In the genomic region with DNA sequence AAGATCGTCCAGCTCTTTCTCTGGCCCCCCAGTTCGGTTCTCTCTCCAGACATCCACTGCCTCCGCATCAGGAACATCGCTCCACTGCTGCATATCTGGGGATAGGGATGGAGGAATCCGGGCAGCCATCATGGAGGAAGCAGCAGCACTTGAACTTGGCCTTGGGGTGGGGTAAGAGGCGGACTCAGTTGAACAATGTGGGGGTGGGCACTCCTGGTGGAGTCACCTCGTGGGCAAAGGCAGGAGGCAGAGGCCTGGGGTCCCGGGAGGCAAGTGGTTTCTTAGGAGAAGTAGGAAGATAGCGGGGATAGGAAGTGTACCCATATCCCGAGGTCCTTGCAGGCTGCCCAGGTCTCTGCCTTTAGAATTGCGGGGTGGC, we compare ENCODE assay signal across 8 cellular contexts.
A peak's percentile ranks its signal among the peaks of the same experiment; 100 is the strongest.
DNase-seq lines count a peak whose midpoint lies in the region; ATAC-seq and TF ChIP-seq lines count a peak whose summit lies in the region.

No MANE protein-coding gene starts in this region.

- peak overlapping the region in 2 of 3 donors; percentile 26 to 39 for H3K4me3 ChIP-seq in breast epithelium
- H3K4me3 ChIP-seq in upper lobe of right lung = peak overlapping the region; percentile 6

- H3K4me3 Mint-ChIP-seq in memory B cell = peak overlapping the region; percentile 83

- TF ChIP-seq POLR2A in breast epithelium (IDR thresholded peaks at IDR 0.05) = no peak

- DNase-seq in Right ventricle myocardium superior (no peak), left ventricle myocardium superior (no peak), breast epithelium (ENCODE audit: low spot score in 2 of 2) (no peak), memory B cell (ENCODE audit: low spot score in 2 of 2) (no peak), upper lobe of right lung (peak; percentile 59), SK-N-DZ (ENCODE audit: low spot score) (no peak)

- peak overlapping the region in 1 of 2 donors; percentile 51 for H3K27ac ChIP-seq in breast epithelium
- H3K27ac ChIP-seq in upper lobe of right lung = no peak overlapping the region

- peaks cover 3 to 24% of the 10 kb centered on the region in 2 donors for H3K27me3 ChIP-seq in breast epithelium
- peaks cover 39% of the 10 kb centered on the region for H3K27me3 ChIP-seq in upper lobe of right lung

- TF ChIP-seq CTCF in breast epithelium (IDR thresholded peaks at IDR 0.05) = no peak
- TF ChIP-seq CTCF in upper lobe of right lung (IDR thresholded peaks at IDR 0.05) = no peak

- intact Hi-C loops in Right ventricle myocardium superior (cut with DNase I) = loop anchor here (2.0 to 5.0 kb wide), 2 partner anchors 267 to 394 kb away; no protein-coding TSS in a partner anchor
- intact Hi-C loops in left ventricle myocardium superior (cut with micrococcal nuclease) = loop anchor here (5.0 kb wide), 2 partner anchors 267 to 392 kb away; no protein-coding TSS in a partner anchor
- intact Hi-C loops in breast epithelium (cut with DNase I; ENCODE audit: low total_unique reads) = loop anchor here (2.0 kb wide), 1 partner anchor 394 kb away; no protein-coding TSS in a partner anchor
- intact Hi-C loops in upper lobe of right lung (cut with DNase I) = no loop called here

- H3K4me1 Mint-ChIP-seq in memory B cell = peaks cover 27% of the 10 kb centered on the region

- H3K4me1 ChIP-seq in breast epithelium (peaks cover 0 to 11% of the 10 kb centered on the region in 2 donors), upper lobe of right lung (peaks cover 28% of the 10 kb centered on the region)

- no peaks in the 10 kb centered on the region for H3K9me3 Mint-ChIP-seq in memory B cell

- H3K36me3 Mint-ChIP-seq in memory B cell = peaks cover 3% of the 10 kb centered on the region

- no peaks in the 10 kb centered on the region for H3K36me3 ChIP-seq in breast epithelium
- no peaks in the 10 kb centered on the region for H3K36me3 ChIP-seq in upper lobe of right lung

- H3K9me3 ChIP-seq in breast epithelium (no peaks in the 10 kb centered on the region), upper lobe of right lung (no peaks in the 10 kb centered on the region)

- peak; percentile 5 for ATAC-seq in Right ventricle myocardium superior (ENCODE audit: poor library complexity)
- no peak for ATAC-seq in left ventricle myocardium superior
- ATAC-seq in memory B cell (ENCODE audit: low read depth) = no peak
- ATAC-seq in upper lobe of right lung = no peak
- ATAC-seq in GM21717 (IDR thresholded peaks at IDR 0.05; ENCODE audit: unreplicated experiment) = no peak
- ATAC-seq in GM18520 (IDR thresholded peaks at IDR 0.05; ENCODE audit: unreplicated experiment) = no peak

- peaks cover 14% of the 10 kb centered on the region for H3K27me3 Mint-ChIP-seq in memory B cell

- H3K27ac Mint-ChIP-seq in memory B cell = no peak overlapping the region
